11 cellular contexts compared by ENCODE assay signal in genomic region chr20:53331151-53331973, GRCh38.
DNase-seq lines count a peak whose midpoint lies in the region; ATAC-seq and TF ChIP-seq lines count a peak whose summit lies in the region.
"Had no signal": no experiment of that assay in that cellular context is flagged by ENCODE, and none has a peak within 500 bp of the region (broad histone marks: within the 10 kb centered on the region; RNA-seq: fewer than 3 reads in every experiment).

No MANE protein-coding gene starts in this region.

- H3K4me2 ChIP-seq in fibroblast of lung (ENCODE audit: extremely low read depth, insufficient read depth, low read length): no peak overlapping the region

- no peak for TF ChIP-seq CTCF in fibroblast of lung (conservative IDR thresholded peaks at IDR 0.05 in 1 of 2, IDR thresholded peaks at IDR 0.05 in 1 of 2; ENCODE audit: low read depth in 1 of 2, low read length in 2 of 2)
- TF ChIP-seq CTCF in foreskin fibroblast (IDR thresholded peaks at IDR 0.05; ENCODE audit: low read depth, low read length): no peak

- H3K9ac ChIP-seq in fibroblast of lung (ENCODE audit: insufficient read depth, low read length) (no peak overlapping the region), rectal smooth muscle tissue (ENCODE audit: low read length) (no peak overlapping the region)

- H4K20me1 ChIP-seq in fibroblast of lung (ENCODE audit: control insufficient read depth, extremely low read depth, insufficient read depth, low read length): no peaks in the 10 kb centered on the region

- peak; percentile 21 for DNase-seq in GM04503 (ENCODE audit: low read depth)
- DNase-seq in NCI-H69 (lab: John Stamatoyannopoulos, UW): peak; percentile 5
- DNase-seq in fibroblast of lung (ENCODE audit: low read depth in 2 of 2): peak; percentile 12 to 80
- no peak for DNase-seq in pons (ENCODE audit: low spot score)
- no peak for DNase-seq in foreskin fibroblast
- DNase-seq: activated CD4-positive, alpha-beta T cell treated with anti-CD3 and anti-CD28 coated beads for 48 hours; NCI-H748 treated with DMSO at 0.1 percent for 48 hours; stimulated activated CD4-positive, alpha-beta T cell treated with anti-CD3 and anti-CD28 coated beads, Interleukin-15, amount 100 ng/mL, for 24 hours had no signal

- ATAC-seq in HG03039 (IDR thresholded peaks at IDR 0.05; ENCODE audit: unreplicated experiment): no peak

- no peaks in the 10 kb centered on the region for H3K36me3 ChIP-seq in fibroblast of lung (ENCODE audit: control insufficient read depth, insufficient read depth, low read length)
- no peaks in the 10 kb centered on the region for H3K36me3 ChIP-seq in rectal smooth muscle tissue (ENCODE audit: control insufficient read depth, insufficient read depth, low read length)
- H3K36me3 ChIP-seq: tibial nerve had no signal

- H3K4me1 ChIP-seq in fibroblast of lung (ENCODE audit: control insufficient read depth, extremely low read depth, insufficient read depth, low read length) (no peaks in the 10 kb centered on the region), rectal smooth muscle tissue (ENCODE audit: control insufficient read depth, insufficient read depth, low read length) (peaks cover 6% of the 10 kb centered on the region)
- H3K4me1 ChIP-seq: tibial nerve had no signal

- H3K79me2 ChIP-seq in fibroblast of lung (ENCODE audit: control insufficient read depth, insufficient read depth, low read length): no peaks in the 10 kb centered on the region

- H3K27ac ChIP-seq in fibroblast of lung (ENCODE audit: insufficient read depth, low read length) (no peak overlapping the region), rectal smooth muscle tissue (ENCODE audit: low read depth, low read length) (peak overlapping the region; percentile 23)

- H3K27me3 ChIP-seq in fibroblast of lung (ENCODE audit: control insufficient read depth, insufficient read depth, low read length) (no peaks in the 10 kb centered on the region), rectal smooth muscle tissue (ENCODE audit: control insufficient read depth, insufficient read depth, low read length) (no peaks in the 10 kb centered on the region)
- H3K27me3 ChIP-seq: tibial nerve had no signal

- H2AFZ ChIP-seq in fibroblast of lung (ENCODE audit: low read length): no peak overlapping the region

- H3K9me3 ChIP-seq in fibroblast of lung (ENCODE audit: control insufficient read depth, insufficient read depth, low read depth, low read length): no peaks in the 10 kb centered on the region
- H3K9me3 ChIP-seq: tibial nerve had no signal

- H3K4me3 ChIP-seq in fibroblast of lung (replicated peaks in 1 of 4; ENCODE audit: control extremely low read depth in 1 of 4, insufficient read depth in 1 of 4, low read depth in 3 of 4, low read length in 4 of 4) (no peak overlapping the region), rectal smooth muscle tissue (ENCODE audit: low read length) (no peak overlapping the region), foreskin fibroblast (ENCODE audit: low read depth in 1 of 2, low read length in 2 of 2) (no peak overlapping the region)
- H3K4me3 ChIP-seq: tibial nerve had no signal

Comparison
In these comparisons a context has a peak if more than half of its experiments do, and no peak if none do; other contexts are left out.
1. DNase-seq: peak in GM04503 (single experiment), NCI-H69 (single experiment) and fibroblast of lung (2 of 2); none in pons (single experiment) and foreskin fibroblast (0 of 2).